Comparison of ENCODE assay signal across 8 cellular contexts in the genomic region with DNA sequence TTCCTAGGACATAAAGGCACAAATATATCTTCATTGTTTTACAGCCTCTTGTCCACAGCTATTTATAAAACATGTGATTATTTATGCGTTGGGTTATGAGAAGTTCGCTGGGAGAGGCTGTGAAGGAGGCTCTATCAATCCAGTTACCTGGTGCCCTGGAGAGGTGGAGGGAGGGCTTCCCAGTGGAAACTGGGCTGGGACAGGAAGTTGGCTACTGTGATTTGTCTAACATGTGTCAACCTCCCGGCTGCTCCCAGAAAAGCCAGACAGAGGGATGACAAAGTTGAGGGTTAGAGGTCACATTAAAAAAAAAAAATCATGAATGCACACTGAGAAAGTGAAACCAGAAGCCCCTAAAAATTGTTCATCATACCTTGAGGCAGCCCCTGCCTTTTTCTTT.
A peak's percentile ranks its signal among the peaks of the same experiment; 100 is the strongest.
DNase-seq lines count a peak whose midpoint lies in the region; TF ChIP-seq lines count a peak whose summit lies in the region.

No MANE protein-coding gene starts in this region.

- H3K36me3 Mint-ChIP-seq in neural progenitor cell: no peaks in the 10 kb centered on the region

- no peak overlapping the region for H3K27ac Mint-ChIP-seq in neural progenitor cell

- H3K4me1 Mint-ChIP-seq in neural progenitor cell: peaks cover 20% of the 10 kb centered on the region

- no peaks in the 10 kb centered on the region for H3K36me3 ChIP-seq in fibroblast of lung (ENCODE audit: control insufficient read depth, insufficient read depth, low read length)
- no peaks in the 10 kb centered on the region for H3K36me3 ChIP-seq in neural progenitor cell

- H3K4me1 ChIP-seq in fibroblast of lung (ENCODE audit: control insufficient read depth, extremely low read depth, insufficient read depth, low read length) (peaks cover 2% of the 10 kb centered on the region), neural progenitor cell (peaks cover 7% of the 10 kb centered on the region)

- H3K4me3 ChIP-seq in AG04449 (ENCODE audit: low read depth, low read length) (peak overlapping the region; percentile 60), fibroblast of lung (replicated peaks in 1 of 4; ENCODE audit: control extremely low read depth in 1 of 4, insufficient read depth in 1 of 4, low read depth in 3 of 4, low read length in 4 of 4) (peak overlapping the region in 3 of 4 experiments; percentile 67 to 78 (median 72)), neural progenitor cell (no peak overlapping the region)

- H3K27me3 Mint-ChIP-seq in neural progenitor cell (ENCODE audit: insufficient read depth, low read depth): peaks cover 16% of the 10 kb centered on the region

- H3K79me2 ChIP-seq in fibroblast of lung (ENCODE audit: control insufficient read depth, insufficient read depth, low read length) (no peaks in the 10 kb centered on the region), neural progenitor cell (ENCODE audit: low read depth) (no peaks in the 10 kb centered on the region)

- H3K9ac ChIP-seq in fibroblast of lung (ENCODE audit: insufficient read depth, low read length) (no peak overlapping the region), neural progenitor cell (no peak overlapping the region)

- no peaks in the 10 kb centered on the region for H3K9me3 Mint-ChIP-seq in neural progenitor cell

- DNase-seq in AG04449 (ENCODE audit: low read depth, low spot score) (no peak), M059J (ENCODE audit: low read depth) (peak; percentile 15), fibroblast of lung (ENCODE audit: low read depth in 2 of 2) (no peak), neural progenitor cell (ENCODE audit: low spot score) (no peak), cerebellum (ENCODE audit: low spot score) (no peak), caudate nucleus (lab: John Stamatoyannopoulos, UW) (no peak), G401 (ENCODE audit: low spot score) (no peak), putamen (ENCODE audit: low spot score) (no peak)

- H3F3A ChIP-seq in neural progenitor cell (ENCODE audit: low read depth): no peaks in the 10 kb centered on the region

- TF ChIP-seq CTCF in AG04449 (IDR thresholded peaks at IDR 0.05; ENCODE audit: insufficient read depth, low read length, missing control alignments) (no peak), fibroblast of lung (conservative IDR thresholded peaks at IDR 0.05 in 1 of 2, IDR thresholded peaks at IDR 0.05 in 1 of 2; ENCODE audit: low read depth in 1 of 2, low read length in 2 of 2) (no peak), neural progenitor cell (IDR thresholded peaks at IDR 0.05) (no peak)

- H2AFZ ChIP-seq in fibroblast of lung (ENCODE audit: low read length) (no peak overlapping the region), neural progenitor cell (replicated peaks) (peak overlapping the region; percentile 97)

- no peaks in the 10 kb centered on the region for H3K9me3 ChIP-seq in fibroblast of lung (ENCODE audit: control insufficient read depth, insufficient read depth, low read depth, low read length)
- no peaks in the 10 kb centered on the region for H3K9me3 ChIP-seq in neural progenitor cell (ENCODE audit: low read depth)

- in situ Hi-C loops in G401 (cut with HindIII; ENCODE audit: low sequenced_read_pairs): no loop called here

- peak overlapping the region; percentile 43 for H3K4me3 Mint-ChIP-seq in neural progenitor cell

- H3K27ac ChIP-seq in fibroblast of lung (ENCODE audit: insufficient read depth, low read length) (no peak overlapping the region), neural progenitor cell (no peak overlapping the region), caudate nucleus (ENCODE audit: low read depth, low read length) (no peak overlapping the region)

- CTCF ChIA-PET in AG04449 (lab: Yijun Ruan, JAX): interaction anchor here (0.7 to 1.3 kb wide), 3 partner anchors 49 to 1851 kb away, joined by 3 read pairs; no protein-coding TSS in a partner anchor

- H3K4me2 ChIP-seq in fibroblast of lung (ENCODE audit: extremely low read depth, insufficient read depth, low read length) (peak overlapping the region; percentile 64), neural progenitor cell (no peak overlapping the region)

- POLR2A ChIA-PET in AG04449 (lab: Yijun Ruan, JAX): no interaction called here

- no peaks in the 10 kb centered on the region for H4K20me1 ChIP-seq in fibroblast of lung (ENCODE audit: control insufficient read depth, extremely low read depth, insufficient read depth, low read length)
- H4K20me1 ChIP-seq in neural progenitor cell (ENCODE audit: low read depth): no peaks in the 10 kb centered on the region

- H3K27me3 ChIP-seq in fibroblast of lung (ENCODE audit: control insufficient read depth, insufficient read depth, low read length) (no peaks in the 10 kb centered on the region), neural progenitor cell (peaks cover 24% of the 10 kb centered on the region)
